In the genomic region with DNA sequence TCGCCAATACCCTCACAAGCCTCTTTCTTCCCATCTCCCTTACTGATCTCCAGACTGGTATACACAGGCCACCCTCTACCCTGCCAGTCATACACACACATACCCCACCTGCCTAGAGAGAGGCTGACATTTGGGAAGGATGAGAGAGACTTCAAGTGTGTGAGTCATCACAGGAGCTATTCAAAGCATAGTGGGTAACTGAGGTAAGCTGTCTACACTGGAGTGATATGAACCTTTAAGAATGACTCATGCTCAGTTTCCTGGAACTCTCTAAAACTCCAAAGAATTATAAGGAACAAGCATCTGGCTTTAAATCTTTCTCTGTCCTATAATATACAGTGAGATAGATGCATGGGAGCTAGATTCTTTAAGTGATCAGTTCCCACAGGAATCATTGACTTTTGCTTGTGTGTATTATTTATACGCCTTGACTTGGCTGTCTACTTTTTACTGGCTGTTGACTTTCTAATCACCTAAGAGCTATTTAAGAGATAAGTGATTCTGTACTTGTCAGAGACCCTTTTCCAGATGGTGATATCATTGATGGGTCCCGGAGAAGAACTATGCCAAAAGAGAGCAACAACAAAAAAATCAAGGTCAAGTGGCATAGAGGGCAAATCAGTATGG, we compare ENCODE assay signal across 10 cellular contexts. TPM values are rescaled to one million over a fixed set of nuclear protein-coding genes. Genes with fewer than 3 reads are reported as not detected.
A peak's percentile ranks its signal among the peaks of the same experiment; 100 is the strongest.
DNase-seq lines count a peak whose midpoint lies in the region; ATAC-seq and TF ChIP-seq lines count a peak whose summit lies in the region.
"Had no signal": no experiment of that assay in that cellular context is flagged by ENCODE, and none has a peak within 500 bp of the region (broad histone marks: within the 10 kb centered on the region; RNA-seq: fewer than 3 reads in every experiment).

No MANE protein-coding gene starts in this region.

- H3K4me1 ChIP-seq in breast epithelium (peaks cover 0 to 11% of the 10 kb centered on the region in 2 donors), uterus (no peaks in the 10 kb centered on the region)
- H3K4me1 ChIP-seq: BE2C had no signal

- H3K36me3 Mint-ChIP-seq in MCF 10A (ENCODE audit: insufficient read depth, unreplicated experiment) = no peaks in the 10 kb centered on the region

- H3K4me3 ChIP-seq in breast epithelium = peak overlapping the region in 1 of 3 donors; percentile 54
- no peak overlapping the region for H3K4me3 ChIP-seq in fibroblast of villous mesenchyme (ENCODE audit: low read depth, low read length)
- no peak overlapping the region for H3K4me3 ChIP-seq in uterus

- H3K9me3 ChIP-seq in breast epithelium = no peaks in the 10 kb centered on the region
- H3K9me3 ChIP-seq in uterus = no peaks in the 10 kb centered on the region
- H3K9me3 ChIP-seq: BE2C had no signal

- no TSS peak for BruUV-seq in MCF 10A (replicated peaks; lab: Mats Ljungman, UMichigan)

- H3K27me3 Mint-ChIP-seq in MCF 10A (ENCODE audit: insufficient read depth, unreplicated experiment) = no peaks in the 10 kb centered on the region

- no peak for TF ChIP-seq CTCF in MCF 10A (IDR thresholded peaks at IDR 0.05; ENCODE audit: unreplicated experiment)
- no peak for TF ChIP-seq CTCF in breast epithelium (IDR thresholded peaks at IDR 0.05)
- TF ChIP-seq CTCF in fibroblast of villous mesenchyme (IDR thresholded peaks at IDR 0.05; ENCODE audit: insufficient read depth, low read depth, low read length) = no peak
- no peak for TF ChIP-seq CTCF in uterus (IDR thresholded peaks at IDR 0.05)

- TF ChIP-seq POLR2A in breast epithelium (IDR thresholded peaks at IDR 0.05) (no peak), uterus (IDR thresholded peaks at IDR 0.05) (no peak)

- ATAC-seq in SK-N-SH treated with all-trans-retinoic acid at 6 μM for 48 hours (peak; percentile 61), HG02973 (IDR thresholded peaks at IDR 0.05; ENCODE audit: unreplicated experiment) (no peak), HG03159 (IDR thresholded peaks at IDR 0.05; ENCODE audit: unreplicated experiment) (no peak)

- H3K36me3 ChIP-seq in breast epithelium (no peaks in the 10 kb centered on the region), uterus (no peaks in the 10 kb centered on the region)
- H3K36me3 ChIP-seq: BE2C had no signal

- no peaks in the 10 kb centered on the region for H3K9me3 Mint-ChIP-seq in MCF 10A (ENCODE audit: unreplicated experiment)

- no peak overlapping the region for H3K4me3 Mint-ChIP-seq in MCF 10A (ENCODE audit: unreplicated experiment)

- POLR2A ChIA-PET in MCF 10A (lab: Yijun Ruan, JAX) = interaction anchor here (0.6 kb wide), 1 partner anchor 368 kb away, joined by 3 read pairs; no protein-coding TSS in a partner anchor

- no peak overlapping the region for H3K27ac Mint-ChIP-seq in MCF 10A (ENCODE audit: low read depth, unreplicated experiment)

- CTCF ChIA-PET in MCF 10A (lab: Yijun Ruan, JAX) = interaction anchor here (0.5 to 1.6 kb wide), 3 partner anchors 10 to 336 kb away, joined by 3 to 6 read pairs (median 3); no protein-coding TSS in a partner anchor

- H3K4me1 Mint-ChIP-seq in MCF 10A (ENCODE audit: insufficient read depth, unreplicated experiment) = peaks cover 9% of the 10 kb centered on the region

- peak overlapping the region in 1 of 2 donors; percentile 33 for H3K27ac ChIP-seq in breast epithelium
- peak overlapping the region; percentile 37 to 80 for H3K27ac ChIP-seq in uterus
- H3K27ac ChIP-seq: KMS-11 had no signal

- DNase-seq in MCF 10A (ENCODE audit: unreplicated experiment) = peak; percentile 67
- DNase-seq in breast epithelium (ENCODE audit: low spot score in 2 of 2) = no peak
- peak; percentile 40 for DNase-seq in fibroblast of villous mesenchyme (ENCODE audit: low read depth)
- DNase-seq in uterus = no peak
- no peak for DNase-seq in mesenteric fat pad (ENCODE audit: low spot score)
- DNase-seq: BE2C had no signal

- H3K27me3 ChIP-seq in breast epithelium (no peaks in the 10 kb centered on the region), uterus (no peaks in the 10 kb centered on the region)
- H3K27me3 ChIP-seq: BE2C had no signal

- intact Hi-C loops in MCF 10A (cut with micrococcal nuclease) (no loop called here), breast epithelium (cut with DNase I; ENCODE audit: low total_unique reads) (no loop called here), uterus (cut with DNase I; ENCODE audit: low total_unique reads) (no loop called here)

TF ChIP-seq in SK-N-SH treated with all-trans-retinoic acid at 6 μM for 48 hours, 23 proteins besides CTCF, POLR2A, EP300 and RAD21:
- TF ChIP-seq CSDC2 (CRISPR knock-in tag; IDR thresholded peaks at IDR 0.05) (no peak), OSR1 (CRISPR knock-in tag; IDR thresholded peaks at IDR 0.05) (no peak), ZFP3 (CRISPR knock-in tag; IDR thresholded peaks at IDR 0.05) (no peak), BACH2 (CRISPR knock-in tag; IDR thresholded peaks at IDR 0.05; ENCODE audit: borderline replicate concordance) (no peak), ZFP30 (CRISPR knock-in tag; IDR thresholded peaks at IDR 0.05) (no peak), ESRRG (CRISPR knock-in tag; IDR thresholded peaks at IDR 0.05) (no peak), ZC3H10 (CRISPR knock-in tag; IDR thresholded peaks at IDR 0.05) (no peak), ZNF8 (CRISPR knock-in tag; IDR thresholded peaks at IDR 0.05) (no peak), ISL1 (CRISPR knock-in tag; IDR thresholded peaks at IDR 0.05) (no peak), SNAI2 (CRISPR knock-in tag; IDR thresholded peaks at IDR 0.05) (no peak), PPARA (CRISPR knock-in tag; IDR thresholded peaks at IDR 0.05; ENCODE audit: borderline replicate concordance) (no peak), ARNTL (CRISPR knock-in tag; IDR thresholded peaks at IDR 0.05; ENCODE audit: borderline replicate concordance, low read depth) (no peak), TOX (CRISPR knock-in tag; IDR thresholded peaks at IDR 0.05; ENCODE audit: borderline replicate concordance) (no peak)
- TF ChIP-seq, protein P1, sequence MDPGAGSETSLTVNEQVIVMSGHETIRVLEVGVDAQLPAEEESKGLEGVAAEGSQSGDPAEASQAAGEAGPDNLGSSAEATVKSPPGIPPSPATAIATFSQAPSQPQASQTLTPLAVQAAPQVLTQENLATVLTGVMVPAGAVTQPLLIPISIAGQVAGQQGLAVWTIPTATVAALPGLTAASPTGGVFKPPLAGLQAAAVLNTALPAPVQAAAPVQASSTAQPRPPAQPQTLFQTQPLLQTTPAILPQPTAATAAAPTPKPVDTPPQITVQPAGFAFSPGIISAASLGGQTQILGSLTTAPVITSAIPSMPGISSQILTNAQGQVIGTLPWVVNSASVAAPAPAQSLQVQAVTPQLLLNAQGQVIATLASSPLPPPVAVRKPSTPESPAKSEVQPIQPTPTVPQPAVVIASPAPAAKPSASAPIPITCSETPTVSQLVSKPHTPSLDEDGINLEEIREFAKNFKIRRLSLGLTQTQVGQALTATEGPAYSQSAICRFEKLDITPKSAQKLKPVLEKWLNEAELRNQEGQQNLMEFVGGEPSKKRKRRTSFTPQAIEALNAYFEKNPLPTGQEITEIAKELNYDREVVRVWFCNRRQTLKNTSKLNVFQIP (CRISPR knock-in tag; IDR thresholded peaks at IDR 0.05; ENCODE audit: borderline replicate concordance, low read depth) = no peak
- TF ChIP-seq, protein P2, sequence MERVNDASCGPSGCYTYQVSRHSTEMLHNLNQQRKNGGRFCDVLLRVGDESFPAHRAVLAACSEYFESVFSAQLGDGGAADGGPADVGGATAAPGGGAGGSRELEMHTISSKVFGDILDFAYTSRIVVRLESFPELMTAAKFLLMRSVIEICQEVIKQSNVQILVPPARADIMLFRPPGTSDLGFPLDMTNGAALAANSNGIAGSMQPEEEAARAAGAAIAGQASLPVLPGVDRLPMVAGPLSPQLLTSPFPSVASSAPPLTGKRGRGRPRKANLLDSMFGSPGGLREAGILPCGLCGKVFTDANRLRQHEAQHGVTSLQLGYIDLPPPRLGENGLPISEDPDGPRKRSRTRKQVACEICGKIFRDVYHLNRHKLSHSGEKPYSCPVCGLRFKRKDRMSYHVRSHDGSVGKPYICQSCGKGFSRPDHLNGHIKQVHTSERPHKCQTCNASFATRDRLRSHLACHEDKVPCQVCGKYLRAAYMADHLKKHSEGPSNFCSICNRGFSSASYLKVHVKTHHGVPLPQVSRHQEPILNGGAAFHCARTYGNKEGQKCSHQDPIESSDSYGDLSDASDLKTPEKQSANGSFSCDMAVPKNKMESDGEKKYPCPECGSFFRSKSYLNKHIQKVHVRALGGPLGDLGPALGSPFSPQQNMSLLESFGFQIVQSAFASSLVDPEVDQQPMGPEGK (CRISPR knock-in tag; IDR thresholded peaks at IDR 0.05; ENCODE audit: borderline replicate concordance) = no peak
TF ChIP-seq in SK-N-SH treated with all-trans-retinoic acid at 6 μM for 48 hours: peak in this region for 0.

RNA-seq across cellular contexts. Expression of a gene that starts 5.8 kb away (rescaled TPM):
- total RNA-seq in MCF 10A (2022) (not detected in 2 replicates), breast epithelium (100 to 1,000 TPM in 2 of 3 donors, 10 to 100 TPM in 1; 56.6 to 108 (median 101) TPM), fibroblast of villous mesenchyme (under 0.01 and 0.64 TPM in 2 replicates), uterus (100 to 1,000 TPM in 1 of 4 donors, 10 to 100 TPM in 2, 1 to 10 TPM in 1; 3.6 to 161 (median 33.9) TPM), mesenteric fat pad (415 TPM)

Comparison
In these comparisons a context has a peak if more than half of its experiments do, and no peak if none do; other contexts are left out.
1. DNase-seq: peak in MCF 10A (single experiment) and fibroblast of villous mesenchyme (single experiment); none in breast epithelium (0 of 2), uterus (0 of 2) and mesenteric fat pad (single experiment).